ENCODE assay signal across 9 cellular contexts in genomic region chr19:13865243-13865577, GRCh38. TPM values are rescaled to one million over a fixed set of nuclear protein-coding genes. Genes with fewer than 3 reads are reported as not detected.
DNase-seq lines count a peak whose midpoint lies in the region; ATAC-seq and TF ChIP-seq lines count a peak whose summit lies in the region.
"Had no signal": no experiment of that assay in that cellular context is flagged by ENCODE, and none has a peak within 500 bp of the region (broad histone marks: within the 10 kb centered on the region; RNA-seq: fewer than 3 reads in every experiment).

No MANE protein-coding gene starts in this region.

- no peaks in the 10 kb centered on the region for H3K36me3 ChIP-seq in HUES6 (ENCODE audit: control insufficient read depth, insufficient read depth, low read length)

- intact Hi-C loops in dendritic cell treated with granulocyte-macrophage colony-stimulating factor and Interleukin-4, amounts not matched to agents 40 ng/mL and 50 ng/mL, for 4 days (cut with micrococcal nuclease), result loop anchor here (10.0 kb wide), 1 partner anchor 270 kb away; no protein-coding TSS in a partner anchor

- no peaks in the 10 kb centered on the region for H3K9me3 ChIP-seq in AG04450 (ENCODE audit: control insufficient read depth, insufficient read depth, low read length)
- H3K9me3 ChIP-seq in HUES6 (ENCODE audit: control insufficient read depth, insufficient read depth, low read depth, low read length), result no peaks in the 10 kb centered on the region

- H3K4me1 Mint-ChIP-seq in dendritic cell treated with granulocyte-macrophage colony-stimulating factor and Interleukin-4, amounts not matched to agents 40 ng/mL and 50 ng/mL, for 4 days (ENCODE audit: low read depth), result peaks cover 47% of the 10 kb centered on the region
- H3K4me1 Mint-ChIP-seq in osteocyte (ENCODE audit: unreplicated experiment), result peaks cover 48% of the 10 kb centered on the region

- no peaks in the 10 kb centered on the region for H3K36me3 Mint-ChIP-seq in dendritic cell treated with granulocyte-macrophage colony-stimulating factor and Interleukin-4, amounts not matched to agents 40 ng/mL and 50 ng/mL, for 4 days (ENCODE audit: low read depth)
- H3K36me3 Mint-ChIP-seq in osteocyte (ENCODE audit: unreplicated experiment), result no peaks in the 10 kb centered on the region

- H3K27ac Mint-ChIP-seq in dendritic cell treated with granulocyte-macrophage colony-stimulating factor and Interleukin-4, amounts not matched to agents 40 ng/mL and 50 ng/mL, for 4 days, result no peak overlapping the region
- no peak overlapping the region for H3K27ac Mint-ChIP-seq in osteocyte (ENCODE audit: unreplicated experiment)

- TF ChIP-seq CTCF in AG04450 (IDR thresholded peaks at IDR 0.05; ENCODE audit: low read depth, low read length), result no peak
- TF ChIP-seq CTCF in osteocyte (IDR thresholded peaks at IDR 0.05), result no peak

- H3K9ac ChIP-seq in HUES6 (ENCODE audit: low read length), result no peak overlapping the region

- POLR2A ChIA-PET in AG04450 (lab: Yijun Ruan, JAX), result interaction anchor here (0.7 kb wide), 1 partner anchor 578 kb away, joined by 4 read pairs; no protein-coding TSS in a partner anchor

- no peak overlapping the region for H3K27ac ChIP-seq in AG04450 (ENCODE audit: low read depth, low read length)
- no peak overlapping the region for H3K27ac ChIP-seq in HUES6 (ENCODE audit: low read depth, low read length)

- ATAC-seq in HG02973 (IDR thresholded peaks at IDR 0.05; ENCODE audit: unreplicated experiment), result no peak

- H3K4me1 ChIP-seq in HUES6 (ENCODE audit: control insufficient read depth, insufficient read depth, low read length), result peaks cover 19% of the 10 kb centered on the region

- peaks cover 40% of the 10 kb centered on the region for H3K27me3 Mint-ChIP-seq in dendritic cell treated with granulocyte-macrophage colony-stimulating factor and Interleukin-4, amounts not matched to agents 40 ng/mL and 50 ng/mL, for 4 days
- no peaks in the 10 kb centered on the region for H3K27me3 Mint-ChIP-seq in osteocyte (ENCODE audit: unreplicated experiment)

- no peaks in the 10 kb centered on the region for H3K27me3 ChIP-seq in AG04450 (ENCODE audit: control insufficient read depth, insufficient read depth, low read length)
- peaks cover 70% of the 10 kb centered on the region for H3K27me3 ChIP-seq in HUES6 (ENCODE audit: control insufficient read depth, insufficient read depth, low read length)

- peak overlapping the region; percentile 55 for H3K4me3 Mint-ChIP-seq in dendritic cell treated with granulocyte-macrophage colony-stimulating factor and Interleukin-4, amounts not matched to agents 40 ng/mL and 50 ng/mL, for 4 days
- H3K4me3 Mint-ChIP-seq in osteocyte (ENCODE audit: unreplicated experiment), result peak overlapping the region; percentile 44

- CTCF ChIA-PET in AG04450 (lab: Charles Lee), result interaction anchor here (0.6 kb wide), 3 partner anchors 91 to 1077 kb away, joined by 3 to 6 read pairs (median 3); no protein-coding TSS in a partner anchor

- H3K9me3 Mint-ChIP-seq in dendritic cell treated with granulocyte-macrophage colony-stimulating factor and Interleukin-4, amounts not matched to agents 40 ng/mL and 50 ng/mL, for 4 days, result no peaks in the 10 kb centered on the region
- no peaks in the 10 kb centered on the region for H3K9me3 Mint-ChIP-seq in osteocyte (ENCODE audit: unreplicated experiment)

- H3K4me3 ChIP-seq in AG04450 (ENCODE audit: low read depth, low read length) (peak overlapping the region; percentile 57), HUES6 (ENCODE audit: low read depth, low read length) (peak overlapping the region; percentile 55)

- DNase-seq in AG04450 (ENCODE audit: low read depth, low spot score) (no peak), osteocyte (ENCODE audit: extremely low spot score, unreplicated experiment) (no peak), NCI-H187 treated with DMSO at 0.1 percent for 48 hours (lab: John Stamatoyannopoulos, UW) (no peak), SKM-1 treated with dmso at 0.1 percent for 144 hours (lab: John Stamatoyannopoulos, UW; ENCODE audit: unreplicated experiment) (no peak)
- no peak for DNase-seq in activated CD4-positive, alpha-beta T cell treated with anti-CD3 and anti-CD28 coated beads, Interleukin-2, amount 50 U/mL, for 48 hours
- DNase-seq: erythroblast had no signal

RNA-seq across cellular contexts. Expression of gene NANOS3, which starts 11.7 kb away (rescaled TPM):
- polyA plus RNA-seq in AG04450 (2011; rRNA removed), result 0.36 and 0.37 TPM in 2 replicates
- polyA minus RNA-seq in AG04450 (2011; rRNA and poly(A)+ RNA removed), result not detected in 2 replicates
- 1.1 and 3.5 TPM in 2 replicates for total RNA-seq in osteocyte

RNA-seq across cellular contexts. Expression of gene BRME1, which starts 40.7 kb away (rescaled TPM):
- 0.12 and 0.17 TPM in 2 replicates for polyA plus RNA-seq in AG04450 (2011; rRNA removed)
- 0.43 TPM in 1 of 2 replicates, not detected in the other for polyA minus RNA-seq in AG04450 (2011; rRNA and poly(A)+ RNA removed)
- total RNA-seq in osteocyte, result 3.7 and 4.1 TPM in 2 replicates

RNA-seq across cellular contexts. Expression of gene CC2D1A, which starts 40.8 kb away (rescaled TPM):
- polyA plus RNA-seq in AG04450 (2011; rRNA removed), result 5.1 and 6.7 TPM in 2 replicates
- polyA minus RNA-seq in AG04450 (2011; rRNA and poly(A)+ RNA removed), result 7.0 and 13.7 TPM in 2 replicates
- 44.3 and 51.3 TPM in 2 replicates for total RNA-seq in osteocyte
